In the genomic region with DNA sequence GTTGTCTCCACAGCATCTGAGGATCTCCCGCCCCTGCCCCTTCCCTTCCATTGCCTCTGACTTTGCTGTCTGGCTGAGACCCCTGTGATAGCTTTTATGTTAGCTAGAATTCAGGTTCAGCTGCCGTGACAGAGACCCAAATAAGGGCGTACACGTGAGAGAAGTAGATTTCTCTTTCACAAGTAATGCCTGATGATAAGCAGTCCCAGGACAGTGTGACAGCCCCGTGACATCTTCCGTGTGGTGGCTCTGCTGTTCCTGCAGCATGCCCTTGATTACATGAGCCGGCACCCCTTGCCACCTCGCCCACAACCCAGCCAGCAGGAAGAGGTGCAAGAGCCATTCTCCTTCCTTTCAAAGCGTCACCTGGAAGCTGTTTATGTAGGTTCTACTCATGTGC, we compare ENCODE assay signal across 10 cellular contexts.
"Had no signal": no experiment of that assay in that cellular context is flagged by ENCODE, and none has a peak within 500 bp of the region (broad histone marks: within the 10 kb centered on the region; RNA-seq: fewer than 3 reads in every experiment).

No MANE protein-coding gene starts in this region.

- H3K9me3 ChIP-seq: HAP-1 had no signal

- H3K4me3 Mint-ChIP-seq: HFFc6, IgD-negative memory B cell had no signal

- H3K9ac ChIP-seq: GM23248 had no signal

- H3K9me3 Mint-ChIP-seq: HFFc6 had no signal

- H3K36me3 ChIP-seq: HAP-1 had no signal

- H3K36me3 Mint-ChIP-seq: IgD-negative memory B cell had no signal

- H2AFZ ChIP-seq: GM23248 had no signal

- H3K27ac ChIP-seq: GM23248, HL-60 had no signal

- H3K27ac Mint-ChIP-seq: HFFc6 had no signal

- ATAC-seq: HCT116, HepG2, K562 had no signal

- H3K4me3 ChIP-seq: GM23248, HAP-1, K562 had no signal

- DNase-seq: GM23248, GOT3, H7, HFFc6 had no signal
